In genomic region chr6:32982084-32982701, GRCh38 we compare ENCODE assay signal across 9 cellular contexts. TPM values are rescaled to one million over a fixed set of nuclear protein-coding genes. Genes with fewer than 3 reads are reported as not detected.
DNase-seq lines count a peak whose midpoint lies in the region; ATAC-seq and TF ChIP-seq lines count a peak whose summit lies in the region.
"Had no signal": no experiment of that assay in that cellular context is flagged by ENCODE, and none has a peak within 500 bp of the region (broad histone marks: within the 10 kb centered on the region; RNA-seq: fewer than 3 reads in every experiment).

No MANE protein-coding gene starts in this region.

- peaks cover 57% of the 10 kb centered on the region for H4K20me1 ChIP-seq in hepatocyte (ENCODE audit: insufficient read depth, poor library complexity, severe bottlenecking)

- no peak overlapping the region for H3K4me2 ChIP-seq in hepatocyte

- no peaks in the 10 kb centered on the region for H3K4me1 ChIP-seq in HUES48 (ENCODE audit: control insufficient read depth, insufficient read depth, low read length)
- H3K4me1 ChIP-seq in hepatocyte (ENCODE audit: insufficient read depth) = peaks cover 43% of the 10 kb centered on the region

- H3K9ac ChIP-seq in HUES48 (ENCODE audit: low read depth, low read length) = no peak overlapping the region

- no peak for ATAC-seq in HG02973 (IDR thresholded peaks at IDR 0.05; ENCODE audit: unreplicated experiment)
- no peak for ATAC-seq in GM18517 (IDR thresholded peaks at IDR 0.05; ENCODE audit: unreplicated experiment)
- no peak for ATAC-seq in GM21529 (IDR thresholded peaks at IDR 0.05; ENCODE audit: unreplicated experiment)

- H3K9me2 ChIP-seq in hepatocyte (replicated peaks; ENCODE audit: insufficient read depth) = no peaks in the 10 kb centered on the region

- WGBS in hepatocyte (ENCODE audit: low lambda C conversion rate, missing lambda C conversion rate) = 57% methylated on average over 8 of the region's 8 CpGs

- H3K27me3 ChIP-seq in HUES48 (ENCODE audit: control insufficient read depth, insufficient read depth, low read length) (no peaks in the 10 kb centered on the region), hepatocyte (no peaks in the 10 kb centered on the region)

- TF ChIP-seq CTCF in hepatocyte (IDR thresholded peaks at IDR 0.05; ENCODE audit: poor library complexity) = no peak

- no peak overlapping the region for H2AFZ ChIP-seq in hepatocyte

- DNase-seq in D341Med (ENCODE audit: low spot score) (peak; percentile 41), RKO (ENCODE audit: low spot score) (peak; percentile 22), hepatocyte (ENCODE audit: low spot score) (no peak), ecto neural progenitor cell (ENCODE audit: low spot score) (no peak)
- DNase-seq: midbrain had no signal

- H3K4me3 ChIP-seq in HUES48 (ENCODE audit: low read depth, low read length) = no peak overlapping the region
- H3K4me3 ChIP-seq in hepatocyte = no peak overlapping the region

- H3K27ac ChIP-seq in HUES48 (ENCODE audit: low read depth, low read length) (peak overlapping the region; percentile 28), hepatocyte (peak overlapping the region; percentile 55)

- H3K9me3 ChIP-seq in HUES48 (ENCODE audit: control insufficient read depth, insufficient read depth, low read length) = no peaks in the 10 kb centered on the region
- H3K9me3 ChIP-seq in hepatocyte (ENCODE audit: low read depth) = no peaks in the 10 kb centered on the region

- H3K36me3 ChIP-seq in HUES48 (ENCODE audit: control insufficient read depth, insufficient read depth, low read length) (peaks cover 47% of the 10 kb centered on the region), hepatocyte (replicated peaks; ENCODE audit: insufficient read depth, low read depth) (peaks cover 11% of the 10 kb centered on the region)

- peaks cover 33% of the 10 kb centered on the region for H3K79me2 ChIP-seq in hepatocyte

RNA-seq across cellular contexts. Expression of gene BRD2, which starts 13.8 kb away (rescaled TPM):
- 132 and 133 TPM in 2 replicates for total RNA-seq in hepatocyte
- 106 and 118 TPM in 2 replicates for polyA plus RNA-seq in hepatocyte

RNA-seq across cellular contexts. Expression of gene HLA-DOA, which starts 27.2 kb away (rescaled TPM):
- total RNA-seq in hepatocyte = 1.4 and 2.0 TPM in 2 replicates
- 0.79 and 0.83 TPM in 2 replicates for polyA plus RNA-seq in hepatocyte

RNA-seq across cellular contexts. Expression of gene HLA-DMA, which starts 29.3 kb away (rescaled TPM):
- total RNA-seq in hepatocyte = 9.0 and 9.5 TPM in 2 replicates
- polyA plus RNA-seq in hepatocyte = 4.7 and 9.2 TPM in 2 replicates

RNA-seq across cellular contexts. Expression of gene HLA-DMB, which starts 41.4 kb away (rescaled TPM):
- total RNA-seq in hepatocyte = 1.00 and 1.0 TPM in 2 replicates
- polyA plus RNA-seq in hepatocyte = 1.7 TPM in 1 of 2 replicates, not detected in the other

Comparison
In these comparisons a context has a peak if more than half of its experiments do, and no peak if none do; other contexts are left out.
1. DNase-seq: peak in D341Med (single experiment) and RKO (single experiment); none in hepatocyte (single experiment) and ecto neural progenitor cell (single experiment).